In the genomic region with DNA sequence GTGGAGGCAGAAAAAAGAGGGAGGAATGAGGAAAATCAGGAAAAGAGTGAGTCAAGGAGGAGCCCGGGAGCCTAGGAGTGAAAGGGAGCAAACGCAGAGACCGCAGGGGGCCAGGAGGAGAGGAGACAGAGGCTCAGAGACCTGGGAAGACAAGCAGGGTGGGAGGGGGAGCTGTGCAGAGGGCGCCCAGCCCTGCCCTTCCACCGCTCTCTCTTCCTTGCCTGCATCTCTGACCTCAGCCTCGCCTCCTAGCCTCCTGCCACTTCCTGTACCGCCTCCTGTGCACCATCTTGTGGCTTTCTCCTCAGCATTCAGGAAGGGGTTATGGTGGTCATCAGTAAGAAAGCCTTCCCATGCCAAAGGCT, we compare ENCODE assay signal across 8 cellular contexts. TPM values are rescaled to one million over a fixed set of nuclear protein-coding genes. Genes with fewer than 3 reads are reported as not detected.
DNase-seq lines count a peak whose midpoint lies in the region; ATAC-seq and TF ChIP-seq lines count a peak whose summit lies in the region.

No MANE protein-coding gene starts in this region.

- H3K9me2 ChIP-seq in SK-N-SH, result no peaks in the 10 kb centered on the region

- POLR2A ChIA-PET in SK-N-SH (lab: Yijun Ruan, JAX), result no interaction called here

- H3K27me3 Mint-ChIP-seq in glutamatergic neuron (ENCODE audit: unreplicated experiment), result peaks cover 29% of the 10 kb centered on the region

- no peak for TF ChIP-seq RAD21 in SK-N-SH (IDR thresholded peaks at IDR 0.05; ENCODE audit: low read length)

- no peak for ATAC-seq in SK-N-SH treated with all-trans-retinoic acid at 6 μM for 48 hours
- ATAC-seq in stimulated activated naive CD8-positive, alpha-beta T cell treated with anti-CD3 and anti-CD28 coated beads, Interleukin-15, Interleukin-2, amounts not matched to agents 100 U/mL and 50 U/mL, for 24 hours, result peak; percentile 51
- no peak for ATAC-seq in HG02610 (IDR thresholded peaks at IDR 0.05; ENCODE audit: unreplicated experiment)

- no peaks in the 10 kb centered on the region for H3K79me2 ChIP-seq in SK-N-SH (ENCODE audit: insufficient read depth)

- peak overlapping the region; percentile 83; the same call in 1 of the 2 replicates for H2AFZ ChIP-seq in SK-N-SH (ENCODE audit: low read depth)

- no peak for TF ChIP-seq EP300 in SK-N-SH (IDR thresholded peaks at IDR 0.05; ENCODE audit: borderline replicate concordance in 1 of 2, low read depth in 1 of 2, low read length in 1 of 2)

- H3K27me3 ChIP-seq in SK-N-SH (ENCODE audit: insufficient read depth), result 0 out of 2 replicates have a peak, but pooled peaks cover 7% of the 10 kb centered on the region
- no peaks in the 10 kb centered on the region for H3K27me3 ChIP-seq in WERI-Rb-1 (ENCODE audit: insufficient read depth, low read depth, severe bottlenecking)

- H3K4me2 ChIP-seq in SK-N-SH, result no peak overlapping the region

- H3K4me3 ChIP-seq in SK-N-SH (ENCODE audit: low read depth in 2 of 2, low read length in 1 of 2) (peak overlapping the region; percentile 71 to 76; a peak in 3 of 4 replicates), WERI-Rb-1 (ENCODE audit: low read depth, low read length) (peak overlapping the region; percentile 71)

- no peaks in the 10 kb centered on the region for H3K9me3 ChIP-seq in SK-N-SH
- H3K9me3 ChIP-seq in WERI-Rb-1 (ENCODE audit: severe bottlenecking), result no peaks in the 10 kb centered on the region

- H3K9me3 Mint-ChIP-seq in glutamatergic neuron (ENCODE audit: unreplicated experiment), result peaks cover 17% of the 10 kb centered on the region

- H3K36me3 Mint-ChIP-seq in glutamatergic neuron (ENCODE audit: unreplicated experiment), result peaks cover 25% of the 10 kb centered on the region

- TF ChIP-seq CTCF in SK-N-SH (IDR thresholded peaks at IDR 0.05), result no peak
- no peak for TF ChIP-seq CTCF in WERI-Rb-1 (IDR thresholded peaks at IDR 0.05; ENCODE audit: low read depth, low read length)
- no peak for TF ChIP-seq CTCF in glutamatergic neuron (IDR thresholded peaks at IDR 0.05; ENCODE audit: partially characterized antibody, unreplicated experiment)

- no peaks in the 10 kb centered on the region for H4K20me1 ChIP-seq in SK-N-SH (ENCODE audit: insufficient read depth)

- peak overlapping the region; percentile 95 for H3K4me3 Mint-ChIP-seq in glutamatergic neuron (ENCODE audit: unreplicated experiment)

- peaks cover 0 to 13% of the 10 kb centered on the region in 2 experiments; a peak in 1 of 4 replicates for H3K4me1 ChIP-seq in SK-N-SH (ENCODE audit: control insufficient read depth in 1 of 2, insufficient read depth in 2 of 2, low read depth in 1 of 2, low read length in 1 of 2)

- peak; percentile 32 for DNase-seq in SK-N-SH
- DNase-seq in WERI-Rb-1, result no peak
- DNase-seq in glutamatergic neuron, result no peak
- DNase-seq in stimulated activated naive CD8-positive, alpha-beta T cell treated with anti-CD3 and anti-CD28 coated beads, Interleukin-15, Interleukin-2, amounts not matched to agents 100 U/mL and 50 U/mL, for 24 hours, result peak; percentile 59
- no peak for DNase-seq in NCI-H524 treated with DMSO at 0.1 percent for 48 hours (lab: John Stamatoyannopoulos, UW)
- DNase-seq in NCI-H2081 (lab: John Stamatoyannopoulos, UW), result no peak

- H3F3A ChIP-seq in SK-N-SH (replicated peaks; ENCODE audit: insufficient read depth), result no peaks in the 10 kb centered on the region

- CTCF ChIA-PET in SK-N-SH (lab: Yijun Ruan, JAX), result interaction anchor here (1.0 to 2.1 kb wide), 5 partner anchors 9 to 57 kb away, joined by 3 to 9 read pairs (median 7); no protein-coding TSS in a partner anchor

- peaks cover 10% of the 10 kb centered on the region for H3K4me1 Mint-ChIP-seq in glutamatergic neuron (ENCODE audit: low read depth, unreplicated experiment)

- H3K36me3 ChIP-seq in SK-N-SH (replicated peaks in 1 of 2; ENCODE audit: control insufficient read depth in 1 of 2, insufficient read depth in 2 of 2, low read length in 1 of 2), result peaks cover 0 to 8% of the 10 kb centered on the region in 2 experiments
- peaks cover 31% of the 10 kb centered on the region for H3K36me3 ChIP-seq in WERI-Rb-1

- H3K27ac Mint-ChIP-seq in glutamatergic neuron (ENCODE audit: unreplicated experiment), result peak overlapping the region; percentile 93

- 64% methylated on average over 7 of the region's 7 CpGs for WGBS in SK-N-SH (ENCODE audit: low lambda C conversion rate)

- H3K27ac ChIP-seq in SK-N-SH (ENCODE audit: low read depth in 2 of 2, low read length in 1 of 2) (no peak overlapping the region), WERI-Rb-1 (no peak overlapping the region; the same call in 1 of the 2 replicates)

- no peak overlapping the region for H3K9ac ChIP-seq in SK-N-SH

TF ChIP-seq in SK-N-SH, 30 proteins besides CTCF, POLR2A, EP300 and RAD21:
- TF ChIP-seq RCOR1 (IDR thresholded peaks at IDR 0.05; ENCODE audit: low read length), result no peak
- no peak for TF ChIP-seq SIN3A (IDR thresholded peaks at IDR 0.05; ENCODE audit: borderline replicate concordance, low read depth, low read length)
- TF ChIP-seq, protein P1, sequence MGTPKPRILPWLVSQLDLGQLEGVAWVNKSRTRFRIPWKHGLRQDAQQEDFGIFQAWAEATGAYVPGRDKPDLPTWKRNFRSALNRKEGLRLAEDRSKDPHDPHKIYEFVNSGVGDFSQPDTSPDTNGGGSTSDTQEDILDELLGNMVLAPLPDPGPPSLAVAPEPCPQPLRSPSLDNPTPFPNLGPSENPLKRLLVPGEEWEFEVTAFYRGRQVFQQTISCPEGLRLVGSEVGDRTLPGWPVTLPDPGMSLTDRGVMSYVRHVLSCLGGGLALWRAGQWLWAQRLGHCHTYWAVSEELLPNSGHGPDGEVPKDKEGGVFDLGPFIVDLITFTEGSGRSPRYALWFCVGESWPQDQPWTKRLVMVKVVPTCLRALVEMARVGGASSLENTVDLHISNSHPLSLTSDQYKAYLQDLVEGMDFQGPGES (IDR thresholded peaks at IDR 0.05; ENCODE audit: low read depth, low read length), result no peak
- no peak for TF ChIP-seq RXRA (IDR thresholded peaks at IDR 0.05; ENCODE audit: borderline replicate concordance, low read depth)
- TF ChIP-seq GATA2 (CRISPR knock-in tag; IDR thresholded peaks at IDR 0.05), result no peak
- no peak for TF ChIP-seq NRF1 (IDR thresholded peaks at IDR 0.05; ENCODE audit: low read depth, low read length)
- no peak for TF ChIP-seq YY1 (IDR thresholded peaks at IDR 0.05; ENCODE audit: low read depth)
- no peak for TF ChIP-seq FOSL2 (IDR thresholded peaks at IDR 0.05; ENCODE audit: borderline replicate concordance, low read depth)
- TF ChIP-seq POLR2AphosphoS5 (IDR thresholded peaks at IDR 0.05; ENCODE audit: low read depth, low read length), result no peak

TF ChIP-seq in SK-N-SH treated with all-trans-retinoic acid at 6 μM for 48 hours, 23 proteins besides CTCF, POLR2A, EP300 and RAD21 (continues in another document):
- TF ChIP-seq GLIS3 (CRISPR knock-in tag; IDR thresholded peaks at IDR 0.05) (no peak), ZNF565 (CRISPR knock-in tag; conservative IDR thresholded peaks at IDR 0.05; ENCODE audit: low read depth) (no peak), TOX (CRISPR knock-in tag; IDR thresholded peaks at IDR 0.05; ENCODE audit: borderline replicate concordance) (no peak)
- TF ChIP-seq, protein P2, sequence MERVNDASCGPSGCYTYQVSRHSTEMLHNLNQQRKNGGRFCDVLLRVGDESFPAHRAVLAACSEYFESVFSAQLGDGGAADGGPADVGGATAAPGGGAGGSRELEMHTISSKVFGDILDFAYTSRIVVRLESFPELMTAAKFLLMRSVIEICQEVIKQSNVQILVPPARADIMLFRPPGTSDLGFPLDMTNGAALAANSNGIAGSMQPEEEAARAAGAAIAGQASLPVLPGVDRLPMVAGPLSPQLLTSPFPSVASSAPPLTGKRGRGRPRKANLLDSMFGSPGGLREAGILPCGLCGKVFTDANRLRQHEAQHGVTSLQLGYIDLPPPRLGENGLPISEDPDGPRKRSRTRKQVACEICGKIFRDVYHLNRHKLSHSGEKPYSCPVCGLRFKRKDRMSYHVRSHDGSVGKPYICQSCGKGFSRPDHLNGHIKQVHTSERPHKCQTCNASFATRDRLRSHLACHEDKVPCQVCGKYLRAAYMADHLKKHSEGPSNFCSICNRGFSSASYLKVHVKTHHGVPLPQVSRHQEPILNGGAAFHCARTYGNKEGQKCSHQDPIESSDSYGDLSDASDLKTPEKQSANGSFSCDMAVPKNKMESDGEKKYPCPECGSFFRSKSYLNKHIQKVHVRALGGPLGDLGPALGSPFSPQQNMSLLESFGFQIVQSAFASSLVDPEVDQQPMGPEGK (CRISPR knock-in tag; IDR thresholded peaks at IDR 0.05; ENCODE audit: borderline replicate concordance), result no peak
- TF ChIP-seq, protein P3, sequence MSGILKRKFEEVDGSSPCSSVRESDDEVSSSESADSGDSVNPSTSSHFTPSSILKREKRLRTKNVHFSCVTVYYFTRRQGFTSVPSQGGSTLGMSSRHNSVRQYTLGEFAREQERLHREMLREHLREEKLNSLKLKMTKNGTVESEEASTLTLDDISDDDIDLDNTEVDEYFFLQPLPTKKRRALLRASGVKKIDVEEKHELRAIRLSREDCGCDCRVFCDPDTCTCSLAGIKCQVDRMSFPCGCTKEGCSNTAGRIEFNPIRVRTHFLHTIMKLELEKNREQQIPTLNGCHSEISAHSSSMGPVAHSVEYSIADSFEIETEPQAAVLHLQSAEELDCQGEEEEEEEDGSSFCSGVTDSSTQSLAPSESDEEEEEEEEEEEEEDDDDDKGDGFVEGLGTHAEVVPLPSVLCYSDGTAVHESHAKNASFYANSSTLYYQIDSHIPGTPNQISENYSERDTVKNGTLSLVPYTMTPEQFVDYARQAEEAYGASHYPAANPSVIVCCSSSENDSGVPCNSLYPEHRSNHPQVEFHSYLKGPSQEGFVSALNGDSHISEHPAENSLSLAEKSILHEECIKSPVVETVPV (CRISPR knock-in tag; IDR thresholded peaks at IDR 0.05), result no peak

RNA-seq across cellular contexts. Expression of a gene that starts 1.3 kb away (rescaled TPM):
- 12.7 and 12.9 TPM in 2 replicates for polyA plus RNA-seq in SK-N-SH (2012; rRNA removed)
- polyA plus RNA-seq in SK-N-SH (2012; cell fraction: cytosol; rRNA removed), result 7.2 and 8.7 TPM in 2 replicates
- 34.7 and 40.9 TPM in 2 replicates for polyA plus RNA-seq in SK-N-SH (2012; cell fraction: nucleus; rRNA removed)
- 113 TPM for total RNA-seq in glutamatergic neuron (ENCODE audit: unreplicated experiment)

RNA-seq across cellular contexts. Expression of a gene that starts 2.8 kb away (rescaled TPM):
- polyA plus RNA-seq in SK-N-SH (2012; rRNA removed), result 0.06 and 0.12 TPM in 2 replicates
- 0.08 and 0.22 TPM in 2 replicates for polyA plus RNA-seq in SK-N-SH (2012; cell fraction: cytosol; rRNA removed)
- polyA plus RNA-seq in SK-N-SH (2012; cell fraction: nucleus; rRNA removed), result 0.70 and 0.79 TPM in 2 replicates
- 1.2 TPM for total RNA-seq in glutamatergic neuron (ENCODE audit: unreplicated experiment)

RNA-seq across cellular contexts. Expression of a gene that starts 22.5 kb away (rescaled TPM):
- 8.3 and 9.5 TPM in 2 replicates for polyA plus RNA-seq in SK-N-SH (2012; rRNA removed)
- 6.2 and 6.7 TPM in 2 replicates for polyA plus RNA-seq in SK-N-SH (2012; cell fraction: cytosol; rRNA removed)
- polyA plus RNA-seq in SK-N-SH (2012; cell fraction: nucleus; rRNA removed), result 19.7 and 20.2 TPM in 2 replicates
- total RNA-seq in glutamatergic neuron (ENCODE audit: unreplicated experiment), result 12.8 TPM

RNA-seq across cellular contexts. Expression of a gene that starts 39.2 kb away (rescaled TPM):
- polyA plus RNA-seq in SK-N-SH (2012; rRNA removed), result 18.7 and 20.1 TPM in 2 replicates
- polyA plus RNA-seq in SK-N-SH (2012; cell fraction: cytosol; rRNA removed), result 10.1 and 14.5 TPM in 2 replicates
- 16.0 and 22.2 TPM in 2 replicates for polyA plus RNA-seq in SK-N-SH (2012; cell fraction: nucleus; rRNA removed)
- 1.0 TPM for total RNA-seq in glutamatergic neuron (ENCODE audit: unreplicated experiment)

RNA-seq across cellular contexts. Expression of a gene that starts 58.0 kb away (rescaled TPM):
- polyA plus RNA-seq in SK-N-SH (2012; rRNA removed), result 21.6 and 22.6 TPM in 2 replicates
- polyA plus RNA-seq in SK-N-SH (2012; cell fraction: cytosol; rRNA removed), result 18.1 and 20.7 TPM in 2 replicates
- 34.3 and 38.7 TPM in 2 replicates for polyA plus RNA-seq in SK-N-SH (2012; cell fraction: nucleus; rRNA removed)
- 71.0 TPM for total RNA-seq in glutamatergic neuron (ENCODE audit: unreplicated experiment)

Comparison
In these comparisons a context has a peak if more than half of its experiments do, and no peak if none do; other contexts are left out.
1. DNase-seq: peak in SK-N-SH (single experiment) and stimulated activated naive CD8-positive, alpha-beta T cell treated with anti-CD3 and anti-CD28 coated beads, Interleukin-15, Interleukin-2, amounts not matched to agents 100 U/mL and 50 U/mL, for 24 hours (single experiment); none in WERI-Rb-1 (single experiment), glutamatergic neuron (single experiment), NCI-H524 treated with DMSO at 0.1 percent for 48 hours (single experiment) and NCI-H2081 (0 of 2).